ENCODE assay signal across 27 cellular contexts in genomic region chr4:22903913-22904312, GRCh38.
"Had no signal": no experiment of that assay in that cellular context is flagged by ENCODE, and none has a peak within 500 bp of the region (broad histone marks: within the 10 kb centered on the region; RNA-seq: fewer than 3 reads in every experiment).

No MANE protein-coding gene starts in this region.

- H3K4me3 Mint-ChIP-seq: stimulated activated effector memory CD8-positive, alpha-beta T cell treated with anti-CD3 and anti-CD28 coated beads, Interleukin-12 subunit alpha, Interleukin-12 subunit beta, amount 100 ng/mL, for 72 hours; stimulated activated memory B cell treated with anti-CD40 and anti-IgM and Interleukin-4, amounts not matched to agents 10 μg/mL and 1 μg/mL and 100 μg/mL, for 72 hours; stimulated activated naive B cell treated with anti-CD40 and anti-IgM and Interleukin-4, amounts not matched to agents 10 μg/mL and 1 μg/mL and 100 μg/mL, for 72 hours; stimulated activated naive CD8-positive, alpha-beta T cell treated with anti-CD3 and anti-CD28 coated beads, Interleukin-15, amount 100 ng/mL, for 72 hours; stimulated activated naive CD8-positive, alpha-beta T cell treated with anti-CD3 and anti-CD28 coated beads, Interleukin-15, Interleukin-2, amounts not matched to agents 100 ng/mL and 50 ng/mL, for 24 hours; type B pancreatic cell had no signal

- H3K36me3 ChIP-seq: stomach, suprapubic skin, thoracic aorta, thyroid gland, tibial artery, tibial nerve, transverse colon, upper lobe of left lung, uterus, vagina had no signal

- H3K4me1 ChIP-seq: stomach, suprapubic skin, testis, thyroid gland, tibial artery, tibial nerve, transverse colon, upper lobe of left lung, uterus, vagina had no signal

- H3K27me3 ChIP-seq: stomach, suprapubic skin, testis, thyroid gland, tibial artery, tibial nerve, transverse colon, upper lobe of left lung, uterus, vagina had no signal

- H3K36me3 Mint-ChIP-seq: stimulated activated effector memory CD8-positive, alpha-beta T cell treated with anti-CD3 and anti-CD28 coated beads, Interleukin-12 subunit alpha, Interleukin-12 subunit beta, amount 100 ng/mL, for 72 hours; stimulated activated memory B cell treated with anti-CD40 and anti-IgM and Interleukin-4, amounts not matched to agents 10 μg/mL and 1 μg/mL and 100 μg/mL, for 72 hours; stimulated activated naive B cell treated with anti-CD40 and anti-IgM and Interleukin-4, amounts not matched to agents 10 μg/mL and 1 μg/mL and 100 μg/mL, for 72 hours; type B pancreatic cell had no signal

- DNase-seq: stimulated activated CD4-positive, alpha-beta T cell treated with anti-CD3 and anti-CD28 coated beads, Interleukin-2, amount 100 ng/mL, for 48 hours; stimulated activated CD4-positive, alpha-beta T cell treated with anti-CD3 and anti-CD28 coated beads, Interleukin-4, amount 100 ng/mL, for 1 hour; stimulated activated CD4-positive, alpha-beta T cell treated with anti-CD3 and anti-CD28 coated beads, Interleukin-4, amount 100 ng/mL, for 24 hours; stimulated activated CD4-positive, alpha-beta T cell treated with anti-CD3 and anti-CD28 coated beads, Interleukin-4, amount 100 ng/mL, for 4 hours; stimulated activated CD8-positive, alpha-beta memory T cell treated with anti-CD3 and anti-CD28 coated beads, Interleukin-4, amount 100 ng/mL, for 48 hours; stimulated activated naive B cell treated with anti-CD40 and anti-IgM and Interleukin-4, amounts not matched to agents 10 μg/mL and 1 μg/mL and 100 μg/mL, for 72 hours; stimulated activated naive CD4-positive, alpha-beta T cell; stimulated activated naive CD4-positive, alpha-beta T cell treated with Interleukin-2 at 50 U/mL for 16 hours; stimulated activated naive CD8-positive, alpha-beta T cell treated with anti-CD3 and anti-CD28 coated beads, Interleukin-15, amount 100 ng/mL, for 72 hours; stimulated activated naive CD8-positive, alpha-beta T cell treated with anti-CD3 and anti-CD28 coated beads, Interleukin-15, Interleukin-2, amounts not matched to agents 100 U/mL and 50 U/mL, for 24 hours; stomach; substantia nigra; testis; thyroid gland; tibial artery; transverse colon; trophoblast cell; upper lobe of left lung; uterus had no signal

- H3K9me3 ChIP-seq: stomach, suprapubic skin, testis, thoracic aorta, thyroid gland, tibial artery, tibial nerve, transverse colon, upper lobe of left lung, uterus, vagina had no signal

- H3K4me3 ChIP-seq: stomach, suprapubic skin, testis, thoracic aorta, thyroid gland, tibial artery, tibial nerve, transverse colon, upper lobe of left lung, uterus, vagina had no signal

- ATAC-seq: stimulated activated effector memory CD8-positive, alpha-beta T cell treated with anti-CD3 and anti-CD28 coated beads, Interleukin-12 subunit alpha, Interleukin-12 subunit beta, amount 100 ng/mL, for 72 hours; stimulated activated memory B cell treated with anti-CD40 and anti-IgM and Interleukin-4, amounts not matched to agents 10 μg/mL and 1 μg/mL and 100 μg/mL, for 72 hours; stimulated activated naive B cell treated with anti-CD40 and anti-IgM and Interleukin-4, amounts not matched to agents 10 μg/mL and 1 μg/mL and 100 μg/mL, for 72 hours; stimulated activated naive CD8-positive, alpha-beta T cell treated with anti-CD3 and anti-CD28 coated beads, Interleukin-15, amount 100 ng/mL, for 72 hours; stimulated activated naive CD8-positive, alpha-beta T cell treated with anti-CD3 and anti-CD28 coated beads, Interleukin-15, Interleukin-2, amounts not matched to agents 100 U/mL and 50 U/mL, for 24 hours had no signal

- H3K27ac ChIP-seq: stomach, suprapubic skin, testis, thoracic aorta, thyroid gland, tibial artery, tibial nerve, transverse colon, upper lobe of left lung, uterus, vagina had no signal

- H3K4me1 Mint-ChIP-seq: stimulated activated effector memory CD8-positive, alpha-beta T cell treated with anti-CD3 and anti-CD28 coated beads, Interleukin-12 subunit alpha, Interleukin-12 subunit beta, amount 100 ng/mL, for 72 hours; stimulated activated memory B cell treated with anti-CD40 and anti-IgM and Interleukin-4, amounts not matched to agents 10 μg/mL and 1 μg/mL and 100 μg/mL, for 72 hours; stimulated activated naive B cell treated with anti-CD40 and anti-IgM and Interleukin-4, amounts not matched to agents 10 μg/mL and 1 μg/mL and 100 μg/mL, for 72 hours; stimulated activated naive CD8-positive, alpha-beta T cell treated with anti-CD3 and anti-CD28 coated beads, Interleukin-15, amount 100 ng/mL, for 72 hours had no signal

- H3K27ac Mint-ChIP-seq: stimulated activated effector memory CD8-positive, alpha-beta T cell treated with anti-CD3 and anti-CD28 coated beads, Interleukin-12 subunit alpha, Interleukin-12 subunit beta, amount 100 ng/mL, for 72 hours; stimulated activated memory B cell treated with anti-CD40 and anti-IgM and Interleukin-4, amounts not matched to agents 10 μg/mL and 1 μg/mL and 100 μg/mL, for 72 hours; stimulated activated naive B cell treated with anti-CD40 and anti-IgM and Interleukin-4, amounts not matched to agents 10 μg/mL and 1 μg/mL and 100 μg/mL, for 72 hours; stimulated activated naive CD8-positive, alpha-beta T cell treated with anti-CD3 and anti-CD28 coated beads, Interleukin-15, amount 100 ng/mL, for 72 hours; stimulated activated naive CD8-positive, alpha-beta T cell treated with anti-CD3 and anti-CD28 coated beads, Interleukin-15, Interleukin-2, amounts not matched to agents 100 ng/mL and 50 ng/mL, for 24 hours; type B pancreatic cell had no signal

- H3K27me3 Mint-ChIP-seq: stimulated activated memory B cell treated with anti-CD40 and anti-IgM and Interleukin-4, amounts not matched to agents 10 μg/mL and 1 μg/mL and 100 μg/mL, for 72 hours; stimulated activated naive B cell treated with anti-CD40 and anti-IgM and Interleukin-4, amounts not matched to agents 10 μg/mL and 1 μg/mL and 100 μg/mL, for 72 hours; stimulated activated naive CD8-positive, alpha-beta T cell treated with anti-CD3 and anti-CD28 coated beads, Interleukin-15, amount 100 ng/mL, for 72 hours; stimulated activated naive CD8-positive, alpha-beta T cell treated with anti-CD3 and anti-CD28 coated beads, Interleukin-15, Interleukin-2, amounts not matched to agents 100 ng/mL and 50 ng/mL, for 24 hours had no signal

- H3K9me3 Mint-ChIP-seq: stimulated activated naive CD8-positive, alpha-beta T cell treated with anti-CD3 and anti-CD28 coated beads, Interleukin-15, amount 100 ng/mL, for 72 hours; stimulated activated naive CD8-positive, alpha-beta T cell treated with anti-CD3 and anti-CD28 coated beads, Interleukin-15, Interleukin-2, amounts not matched to agents 100 ng/mL and 50 ng/mL, for 24 hours; type B pancreatic cell had no signal
